Comparison of ENCODE assay signal across 13 cellular contexts in the genomic region with DNA sequence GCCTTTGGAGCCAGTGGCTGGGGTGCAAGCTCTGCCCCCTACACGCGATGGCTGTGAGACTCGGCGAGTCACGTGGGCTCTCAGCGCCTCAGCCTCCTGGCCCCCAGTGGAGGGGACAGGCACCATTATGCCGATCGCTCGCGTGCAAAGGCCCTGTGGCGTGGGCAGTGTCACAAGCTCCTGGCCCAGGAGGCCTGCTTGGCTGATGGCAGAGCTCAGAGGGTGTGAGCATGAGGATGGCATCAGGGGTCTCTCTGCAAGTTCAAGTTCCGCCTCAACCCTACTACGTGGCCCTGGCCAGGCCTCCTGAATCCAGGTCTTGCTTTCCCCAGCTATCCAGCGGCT.
DNase-seq lines count a peak whose midpoint lies in the region; ATAC-seq and TF ChIP-seq lines count a peak whose summit lies in the region.
"Had no signal": no experiment of that assay in that cellular context is flagged by ENCODE, and none has a peak within 500 bp of the region (broad histone marks: within the 10 kb centered on the region; RNA-seq: fewer than 3 reads in every experiment).

No MANE protein-coding gene starts in this region.

- H3K36me3 ChIP-seq in right atrium auricular region (no peaks in the 10 kb centered on the region), psoas muscle (ENCODE audit: insufficient read depth in 1 of 2, low read depth in 1 of 2) (no peaks in the 10 kb centered on the region), PC-3 (ENCODE audit: low read depth, low read length) (no peaks in the 10 kb centered on the region)
- H3K36me3 ChIP-seq: breast epithelium had no signal

- H3K27me3 Mint-ChIP-seq in Calu3 (ENCODE audit: unreplicated experiment) = peaks cover 68% of the 10 kb centered on the region
- H3K27me3 Mint-ChIP-seq in T-helper 17 cell = no peaks in the 10 kb centered on the region
- no peaks in the 10 kb centered on the region for H3K27me3 Mint-ChIP-seq in activated CD4-positive, alpha-beta memory T cell treated with anti-CD3 and anti-CD28 coated beads for 36 hours
- H3K27me3 Mint-ChIP-seq: stimulated activated memory B cell treated with anti-CD40 and anti-IgM and Interleukin-4, amounts not matched to agents 10 μg/mL and 1 μg/mL and 100 μg/mL, for 72 hours had no signal

- POLR2A ChIA-PET in PC-3 (lab: Charles Lee; ENCODE audit: unreplicated experiment) = no interaction called here
- POLR2A ChIA-PET in activated CD4-positive, alpha-beta memory T cell treated with anti-CD3 and anti-CD28 coated beads for 36 hours (lab: Charles Lee) = no interaction called here

- ATAC-seq in T-helper 17 cell (no peak), psoas muscle (no peak), PC-3 (no peak)
- ATAC-seq: foreskin keratinocyte had no signal

- H3K4me1 ChIP-seq in right atrium auricular region (peaks cover 0 to 30% of the 10 kb centered on the region in 2 donors), psoas muscle (no peaks in the 10 kb centered on the region), PC-3 (ENCODE audit: insufficient read depth, low read length) (no peaks in the 10 kb centered on the region)
- H3K4me1 ChIP-seq: breast epithelium, foreskin keratinocyte had no signal

- H3K9me3 Mint-ChIP-seq in Calu3 (ENCODE audit: low read depth, unreplicated experiment) = peaks cover 2% of the 10 kb centered on the region
- H3K9me3 Mint-ChIP-seq in activated CD4-positive, alpha-beta memory T cell treated with anti-CD3 and anti-CD28 coated beads for 36 hours = no peaks in the 10 kb centered on the region

- H3K4me3 Mint-ChIP-seq in Calu3 (ENCODE audit: low read depth, unreplicated experiment) = peak overlapping the region; percentile 62
- peak overlapping the region; percentile 55 for H3K4me3 Mint-ChIP-seq in T-helper 17 cell
- no peak overlapping the region for H3K4me3 Mint-ChIP-seq in activated CD4-positive, alpha-beta memory T cell treated with anti-CD3 and anti-CD28 coated beads for 36 hours

- BruUV-seq in Calu3 (replicated peaks; lab: Mats Ljungman, UMichigan) (no TSS peak), PC-3 (replicated peaks; lab: Mats Ljungman, UMichigan) (no TSS peak)

- H3K4me3 ChIP-seq in right atrium auricular region = no peak overlapping the region
- no peak overlapping the region for H3K4me3 ChIP-seq in psoas muscle
- no peak overlapping the region for H3K4me3 ChIP-seq in PC-3 (ENCODE audit: low read length)

- no peak overlapping the region for H3K4me2 ChIP-seq in PC-3 (ENCODE audit: low read length)

- no peak overlapping the region for H2AFZ ChIP-seq in PC-3 (ENCODE audit: low read length)

- H3K27me3 ChIP-seq in right atrium auricular region (no peaks in the 10 kb centered on the region), psoas muscle (ENCODE audit: insufficient read depth in 3 of 3, low read length in 2 of 3) (peaks cover 0 to 24% (median 0%) of the 10 kb centered on the region in 3 donors), PC-3 (ENCODE audit: low read length) (no peaks in the 10 kb centered on the region)
- H3K27me3 ChIP-seq: breast epithelium had no signal

- no peaks in the 10 kb centered on the region for H3F3A ChIP-seq in PC-3 (ENCODE audit: low read length, unreplicated experiment)

- no peak for TF ChIP-seq CTCF in Calu3 (IDR thresholded peaks at IDR 0.05; ENCODE audit: unreplicated experiment)
- TF ChIP-seq CTCF in right atrium auricular region (IDR thresholded peaks at IDR 0.05) = no peak
- no peak for TF ChIP-seq CTCF in psoas muscle (IDR thresholded peaks at IDR 0.05)
- no peak for TF ChIP-seq CTCF in PC-3 (conservative IDR thresholded peaks at IDR 0.05; ENCODE audit: low read depth, low read length)

- DNase-seq in Calu3 (no peak), T-helper 17 cell (peak in 1 of 3 donors; percentile 4), right atrium auricular region (ENCODE audit: low spot score) (peak; percentile 36), psoas muscle (peak; percentile 7 to 36), PC-3 (no peak), COLO668 (lab: John Stamatoyannopoulos, UW; ENCODE audit: unreplicated experiment) (no peak)
- no peak for DNase-seq in activated CD4-positive, alpha-beta memory T cell treated with anti-CD3 and anti-CD28 coated beads for 36 hours
- DNase-seq: foreskin keratinocyte; GOT3; NCI-H1092 treated with DMSO at 0.1 percent for 48 hours; stimulated activated CD4-positive, alpha-beta T cell treated with anti-CD3 and anti-CD28 coated beads, Interleukin-4, amount 100 ng/mL, for 4 hours had no signal

- no peaks in the 10 kb centered on the region for H4K20me1 ChIP-seq in PC-3 (ENCODE audit: low read length)

- intact Hi-C loops in Calu3 (cut with micrococcal nuclease; ENCODE audit: unreplicated experiment) = no loop called here
- intact Hi-C loops in psoas muscle (cut with DNase I) = no loop called here
- intact Hi-C loops in PC-3 (cut with micrococcal nuclease) = no loop called here
- intact Hi-C loops in activated CD4-positive, alpha-beta memory T cell treated with anti-CD3 and anti-CD28 coated beads for 36 hours (cut with micrococcal nuclease) = no loop called here

- no peaks in the 10 kb centered on the region for H3K9me2 ChIP-seq in PC-3 (replicated peaks; ENCODE audit: low read length)

- H3K4me1 Mint-ChIP-seq in Calu3 (ENCODE audit: low read depth, unreplicated experiment) (no peaks in the 10 kb centered on the region), T-helper 17 cell (peaks cover 3% of the 10 kb centered on the region)
- peaks cover 7% of the 10 kb centered on the region for H3K4me1 Mint-ChIP-seq in activated CD4-positive, alpha-beta memory T cell treated with anti-CD3 and anti-CD28 coated beads for 36 hours (ENCODE audit: low read depth)

- H3K9me3 ChIP-seq in T-helper 17 cell (ENCODE audit: control insufficient read depth, low read length, poor library complexity, severe bottlenecking) (no peaks in the 10 kb centered on the region), right atrium auricular region (no peaks in the 10 kb centered on the region), psoas muscle (no peaks in the 10 kb centered on the region), PC-3 (ENCODE audit: low read length) (no peaks in the 10 kb centered on the region)
- H3K9me3 ChIP-seq: breast epithelium had no signal

- H3K36me3 Mint-ChIP-seq in Calu3 (ENCODE audit: insufficient read depth, unreplicated experiment) = peaks cover 7% of the 10 kb centered on the region
- peaks cover 2% of the 10 kb centered on the region for H3K36me3 Mint-ChIP-seq in T-helper 17 cell (ENCODE audit: low read depth)
- peaks cover 2% of the 10 kb centered on the region for H3K36me3 Mint-ChIP-seq in activated CD4-positive, alpha-beta memory T cell treated with anti-CD3 and anti-CD28 coated beads for 36 hours

- no peak overlapping the region for H3K9ac ChIP-seq in PC-3 (ENCODE audit: low read length)

- CTCF ChIA-PET in Calu3 (lab: Charles Lee) (no interaction called here), PC-3 (lab: Charles Lee) (no interaction called here)
- CTCF ChIA-PET in activated CD4-positive, alpha-beta memory T cell treated with anti-CD3 and anti-CD28 coated beads for 36 hours (lab: Charles Lee) = no interaction called here

- 93 to 96% (median 94%) methylated on average over 14 of the region's 14 CpGs for WGBS in psoas muscle, 3 donors

- H3K79me2 ChIP-seq in PC-3 (ENCODE audit: low read length) = no peaks in the 10 kb centered on the region

- no peak overlapping the region for H3K27ac ChIP-seq in right atrium auricular region
- no peak overlapping the region for H3K27ac ChIP-seq in psoas muscle
- no peak overlapping the region for H3K27ac ChIP-seq in PC-3 (ENCODE audit: low read length)
- H3K27ac ChIP-seq: breast epithelium, foreskin keratinocyte had no signal

- H3K27ac Mint-ChIP-seq in Calu3 (ENCODE audit: unreplicated experiment) (no peak overlapping the region), T-helper 17 cell (peak overlapping the region; percentile 34)
- H3K27ac Mint-ChIP-seq in activated CD4-positive, alpha-beta memory T cell treated with anti-CD3 and anti-CD28 coated beads for 36 hours = no peak overlapping the region
- H3K27ac Mint-ChIP-seq: stimulated activated memory B cell treated with anti-CD40 and anti-IgM and Interleukin-4, amounts not matched to agents 10 μg/mL and 1 μg/mL and 100 μg/mL, for 72 hours had no signal

Comparison
In these comparisons a context has a peak if more than half of its experiments do, and no peak if none do; other contexts are left out.
1. DNase-seq: peak in right atrium auricular region (single experiment) and psoas muscle (2 of 2); none in Calu3 (single experiment), PC-3 (single experiment), activated CD4-positive, alpha-beta memory T cell treated with anti-CD3 and anti-CD28 coated beads for 36 hours (single experiment) and COLO668 (single experiment).